1 cellular context compared by ENCODE assay signal in the genomic region with DNA sequence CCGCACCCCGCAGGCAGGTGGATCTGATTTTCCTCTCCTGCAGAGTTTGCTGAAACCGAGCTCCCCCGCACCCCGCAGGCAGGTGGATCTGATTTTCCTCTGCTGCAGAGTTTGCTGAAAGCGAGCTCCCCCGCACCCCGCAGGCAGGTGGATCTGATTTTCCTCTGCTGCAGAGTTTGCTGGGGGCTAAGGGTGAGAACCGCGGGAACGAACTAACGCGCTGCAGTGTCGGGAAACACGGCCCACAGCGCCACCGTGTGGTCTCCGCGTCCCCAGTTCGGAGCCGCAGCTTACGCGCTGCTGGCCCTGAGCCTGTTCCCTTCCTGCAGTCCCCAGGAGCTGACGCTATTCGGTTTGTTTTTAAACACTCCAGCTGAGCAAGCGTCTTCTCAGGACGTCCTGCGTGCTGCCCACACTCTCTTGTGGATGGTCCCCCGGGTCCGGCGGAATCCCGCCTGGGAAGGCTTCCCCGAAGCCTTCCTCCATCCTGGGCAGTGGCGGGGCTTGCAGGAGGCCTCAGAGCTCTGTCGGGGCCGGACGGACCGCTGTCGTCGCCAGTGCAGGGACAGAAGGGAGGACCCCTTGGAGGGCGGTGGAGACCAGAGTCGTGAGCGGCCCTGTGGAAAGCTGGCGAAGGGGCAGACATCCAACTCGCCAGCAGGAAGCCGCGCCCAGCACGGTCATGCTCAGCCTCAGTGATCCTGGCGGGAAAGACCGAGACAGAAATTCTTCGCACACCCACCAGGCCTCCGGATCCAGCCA.
TF ChIP-seq lines count a peak whose summit lies in the region.

No MANE protein-coding gene starts in this region.

TF ChIP-seq in HepG2, 621 proteins besides CTCF, POLR2A, EP300 and RAD21 (continued from another document):
- TF ChIP-seq MBNL3 (CRISPR knock-in tag; conservative IDR thresholded peaks at IDR 0.05) (no peak), ZNF205 (CRISPR knock-in tag; IDR thresholded peaks at IDR 0.05) (no peak), ZNF629 (CRISPR knock-in tag; conservative IDR thresholded peaks at IDR 0.05) (no peak), NR2F2 (IDR thresholded peaks at IDR 0.05; ENCODE audit: borderline replicate concordance, low read depth) (no peak), NFKBIZ (CRISPR knock-in tag; IDR thresholded peaks at IDR 0.05) (no peak), ZNF44 (CRISPR knock-in tag; IDR thresholded peaks at IDR 0.05) (no peak), NFYC (CRISPR knock-in tag; IDR thresholded peaks at IDR 0.05) (no peak), SP5 (CRISPR knock-in tag; IDR thresholded peaks at IDR 0.05; ENCODE audit: borderline replicate concordance, low read depth) (no peak), ZNF773 (CRISPR knock-in tag; IDR thresholded peaks at IDR 0.05; ENCODE audit: borderline replicate concordance) (no peak), KDM4B (CRISPR knock-in tag; IDR thresholded peaks at IDR 0.05) (no peak), ZNF790 (CRISPR knock-in tag; IDR thresholded peaks at IDR 0.05; ENCODE audit: borderline replicate concordance) (no peak), ERF (CRISPR knock-in tag; IDR thresholded peaks at IDR 0.05) (no peak)
- TF ChIP-seq, protein P1, sequence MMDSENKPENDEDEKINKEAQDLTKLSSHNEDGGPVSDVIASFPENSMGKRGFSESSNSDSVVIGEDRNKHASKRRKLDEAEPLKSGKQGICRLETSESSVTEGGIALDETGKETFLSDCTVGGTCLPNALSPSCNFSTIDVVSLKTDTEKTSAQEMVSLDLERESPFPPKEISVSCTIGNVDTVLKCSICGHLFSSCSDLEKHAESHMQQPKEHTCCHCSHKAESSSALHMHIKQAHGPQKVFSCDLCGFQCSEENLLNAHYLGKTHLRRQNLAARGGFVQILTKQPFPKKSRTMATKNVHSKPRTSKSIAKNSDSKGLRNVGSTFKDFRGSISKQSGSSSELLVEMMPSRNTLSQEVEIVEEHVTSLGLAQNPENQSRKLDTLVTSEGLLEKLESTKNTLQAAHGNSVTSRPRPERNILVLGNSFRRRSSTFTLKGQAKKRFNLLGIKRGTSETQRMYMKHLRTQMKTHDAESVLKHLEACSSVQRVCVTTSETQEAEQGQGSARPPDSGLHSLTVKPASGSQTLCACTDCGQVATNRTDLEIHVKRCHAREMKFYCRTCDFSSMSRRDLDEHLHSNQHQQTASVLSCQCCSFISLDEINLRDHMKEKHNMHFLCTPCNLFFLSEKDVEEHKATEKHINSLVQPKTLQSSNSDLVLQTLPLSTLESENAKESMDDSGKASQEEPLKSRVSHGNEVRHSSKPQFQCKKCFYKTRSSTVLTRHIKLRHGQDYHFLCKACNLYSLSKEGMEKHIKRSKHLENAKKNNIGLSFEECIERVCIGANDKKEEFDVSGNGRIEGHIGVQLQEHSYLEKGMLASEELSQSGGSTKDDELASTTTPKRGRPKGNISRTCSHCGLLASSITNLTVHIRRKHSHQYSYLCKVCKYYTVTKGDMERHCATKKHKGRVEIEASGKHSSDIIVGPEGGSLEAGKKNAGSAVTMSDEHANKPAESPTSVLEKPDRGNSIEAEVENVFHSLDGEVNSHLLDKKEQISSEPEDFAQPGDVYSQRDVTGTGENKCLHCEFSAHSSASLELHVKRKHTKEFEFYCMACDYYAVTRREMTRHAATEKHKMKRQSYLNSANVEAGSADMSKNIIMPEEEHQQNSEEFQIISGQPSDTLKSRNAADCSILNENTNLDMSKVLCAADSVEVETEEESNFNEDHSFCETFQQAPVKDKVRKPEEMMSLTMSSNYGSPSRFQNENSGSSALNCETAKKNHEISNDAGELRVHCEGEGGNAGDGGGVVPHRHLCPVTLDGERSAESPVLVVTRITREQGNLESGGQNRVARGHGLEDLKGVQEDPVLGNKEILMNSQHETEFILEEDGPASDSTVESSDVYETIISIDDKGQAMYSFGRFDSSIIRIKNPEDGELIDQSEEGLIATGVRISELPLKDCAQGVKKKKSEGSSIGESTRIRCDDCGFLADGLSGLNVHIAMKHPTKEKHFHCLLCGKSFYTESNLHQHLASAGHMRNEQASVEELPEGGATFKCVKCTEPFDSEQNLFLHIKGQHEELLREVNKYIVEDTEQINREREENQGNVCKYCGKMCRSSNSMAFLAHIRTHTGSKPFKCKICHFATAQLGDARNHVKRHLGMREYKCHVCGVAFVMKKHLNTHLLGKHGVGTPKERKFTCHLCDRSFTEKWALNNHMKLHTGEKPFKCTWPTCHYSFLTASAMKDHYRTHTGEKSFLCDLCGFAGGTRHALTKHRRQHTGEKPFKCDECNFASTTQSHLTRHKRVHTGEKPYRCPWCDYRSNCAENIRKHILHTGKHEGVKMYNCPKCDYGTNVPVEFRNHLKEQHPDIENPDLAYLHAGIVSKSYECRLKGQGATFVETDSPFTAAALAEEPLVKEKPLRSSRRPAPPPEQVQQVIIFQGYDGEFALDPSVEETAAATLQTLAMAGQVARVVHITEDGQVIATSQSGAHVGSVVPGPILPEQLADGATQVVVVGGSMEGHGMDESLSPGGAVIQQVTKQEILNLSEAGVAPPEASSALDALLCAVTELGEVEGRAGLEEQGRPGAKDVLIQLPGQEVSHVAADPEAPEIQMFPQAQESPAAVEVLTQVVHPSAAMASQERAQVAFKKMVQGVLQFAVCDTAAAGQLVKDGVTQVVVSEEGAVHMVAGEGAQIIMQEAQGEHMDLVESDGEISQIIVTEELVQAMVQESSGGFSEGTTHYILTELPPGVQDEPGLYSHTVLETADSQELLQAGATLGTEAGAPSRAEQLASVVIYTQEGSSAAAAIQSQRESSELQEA (CRISPR knock-in tag; IDR thresholded peaks at IDR 0.05; ENCODE audit: not compliant biosample characterization) = no peak
- TF ChIP-seq, protein P2, sequence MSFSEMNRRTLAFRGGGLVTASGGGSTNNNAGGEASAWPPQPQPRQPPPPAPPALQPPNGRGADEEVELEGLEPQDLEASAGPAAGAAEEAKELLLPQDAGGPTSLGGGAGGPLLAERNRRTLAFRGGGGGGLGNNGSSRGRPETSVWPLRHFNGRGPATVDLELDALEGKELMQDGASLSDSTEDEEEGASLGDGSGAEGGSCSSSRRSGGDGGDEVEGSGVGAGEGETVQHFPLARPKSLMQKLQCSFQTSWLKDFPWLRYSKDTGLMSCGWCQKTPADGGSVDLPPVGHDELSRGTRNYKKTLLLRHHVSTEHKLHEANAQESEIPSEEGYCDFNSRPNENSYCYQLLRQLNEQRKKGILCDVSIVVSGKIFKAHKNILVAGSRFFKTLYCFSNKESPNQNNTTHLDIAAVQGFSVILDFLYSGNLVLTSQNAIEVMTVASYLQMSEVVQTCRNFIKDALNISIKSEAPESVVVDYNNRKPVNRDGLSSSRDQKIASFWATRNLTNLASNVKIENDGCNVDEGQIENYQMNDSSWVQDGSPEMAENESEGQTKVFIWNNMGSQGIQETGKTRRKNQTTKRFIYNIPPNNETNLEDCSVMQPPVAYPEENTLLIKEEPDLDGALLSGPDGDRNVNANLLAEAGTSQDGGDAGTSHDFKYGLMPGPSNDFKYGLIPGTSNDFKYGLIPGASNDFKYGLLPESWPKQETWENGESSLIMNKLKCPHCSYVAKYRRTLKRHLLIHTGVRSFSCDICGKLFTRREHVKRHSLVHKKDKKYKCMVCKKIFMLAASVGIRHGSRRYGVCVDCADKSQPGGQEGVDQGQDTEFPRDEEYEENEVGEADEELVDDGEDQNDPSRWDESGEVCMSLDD (CRISPR knock-in tag; IDR thresholded peaks at IDR 0.05; ENCODE audit: borderline replicate concordance) = no peak
- TF ChIP-seq, protein P3, sequence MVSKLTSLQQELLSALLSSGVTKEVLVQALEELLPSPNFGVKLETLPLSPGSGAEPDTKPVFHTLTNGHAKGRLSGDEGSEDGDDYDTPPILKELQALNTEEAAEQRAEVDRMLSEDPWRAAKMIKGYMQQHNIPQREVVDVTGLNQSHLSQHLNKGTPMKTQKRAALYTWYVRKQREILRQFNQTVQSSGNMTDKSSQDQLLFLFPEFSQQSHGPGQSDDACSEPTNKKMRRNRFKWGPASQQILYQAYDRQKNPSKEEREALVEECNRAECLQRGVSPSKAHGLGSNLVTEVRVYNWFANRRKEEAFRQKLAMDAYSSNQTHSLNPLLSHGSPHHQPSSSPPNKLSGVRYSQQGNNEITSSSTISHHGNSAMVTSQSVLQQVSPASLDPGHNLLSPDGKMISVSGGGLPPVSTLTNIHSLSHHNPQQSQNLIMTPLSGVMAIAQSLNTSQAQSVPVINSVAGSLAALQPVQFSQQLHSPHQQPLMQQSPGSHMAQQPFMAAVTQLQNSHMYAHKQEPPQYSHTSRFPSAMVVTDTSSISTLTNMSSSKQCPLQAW (CRISPR knock-in tag; IDR thresholded peaks at IDR 0.05) = no peak
- TF ChIP-seq, protein P4, sequence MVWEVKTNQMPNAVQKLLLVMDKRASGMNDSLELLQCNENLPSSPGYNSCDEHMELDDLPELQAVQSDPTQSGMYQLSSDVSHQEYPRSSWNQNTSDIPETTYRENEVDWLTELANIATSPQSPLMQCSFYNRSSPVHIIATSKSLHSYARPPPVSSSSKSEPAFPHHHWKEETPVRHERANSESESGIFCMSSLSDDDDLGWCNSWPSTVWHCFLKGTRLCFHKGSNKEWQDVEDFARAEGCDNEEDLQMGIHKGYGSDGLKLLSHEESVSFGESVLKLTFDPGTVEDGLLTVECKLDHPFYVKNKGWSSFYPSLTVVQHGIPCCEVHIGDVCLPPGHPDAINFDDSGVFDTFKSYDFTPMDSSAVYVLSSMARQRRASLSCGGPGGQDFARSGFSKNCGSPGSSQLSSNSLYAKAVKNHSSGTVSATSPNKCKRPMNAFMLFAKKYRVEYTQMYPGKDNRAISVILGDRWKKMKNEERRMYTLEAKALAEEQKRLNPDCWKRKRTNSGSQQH (CRISPR knock-in tag; IDR thresholded peaks at IDR 0.05; ENCODE audit: low read depth) = no peak
- TF ChIP-seq, protein P5, sequence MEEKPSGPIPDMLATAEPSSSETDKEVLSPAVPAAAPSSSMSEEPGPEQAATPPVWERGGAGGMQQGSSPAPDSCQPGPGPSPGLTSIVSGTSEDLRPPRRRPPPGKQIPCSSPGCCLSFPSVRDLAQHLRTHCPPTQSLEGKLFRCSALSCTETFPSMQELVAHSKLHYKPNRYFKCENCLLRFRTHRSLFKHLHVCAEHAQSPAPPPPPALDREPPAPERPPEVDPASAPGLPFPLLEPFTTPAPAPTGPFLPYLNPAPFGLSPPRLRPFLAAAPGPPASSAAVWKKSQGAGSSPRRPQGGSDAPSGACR (CRISPR knock-in tag; IDR thresholded peaks at IDR 0.05) = no peak
- TF ChIP-seq, protein P6, sequence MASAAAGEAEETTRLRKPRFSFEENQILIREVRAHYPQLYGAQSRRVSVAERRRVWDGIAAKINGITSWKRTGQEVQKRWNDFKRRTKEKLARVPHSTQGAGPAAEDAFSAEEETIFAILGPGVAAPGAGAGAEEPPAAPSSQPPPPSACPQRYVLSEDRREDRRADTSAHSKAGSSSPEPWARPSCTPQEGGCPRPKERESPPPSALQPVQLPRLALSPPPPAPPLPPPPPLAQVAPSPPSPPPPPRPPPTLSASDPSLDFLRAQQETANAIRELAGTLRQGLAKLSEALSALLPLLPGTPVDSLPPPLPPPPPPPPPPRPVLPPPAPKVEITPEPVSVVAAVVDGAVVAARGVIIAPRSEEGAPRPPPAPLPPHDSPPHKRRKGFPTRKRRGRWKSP (CRISPR knock-in tag; IDR thresholded peaks at IDR 0.05) = no peak; the same call in 1 of the 2 replicates
- TF ChIP-seq, protein P7, sequence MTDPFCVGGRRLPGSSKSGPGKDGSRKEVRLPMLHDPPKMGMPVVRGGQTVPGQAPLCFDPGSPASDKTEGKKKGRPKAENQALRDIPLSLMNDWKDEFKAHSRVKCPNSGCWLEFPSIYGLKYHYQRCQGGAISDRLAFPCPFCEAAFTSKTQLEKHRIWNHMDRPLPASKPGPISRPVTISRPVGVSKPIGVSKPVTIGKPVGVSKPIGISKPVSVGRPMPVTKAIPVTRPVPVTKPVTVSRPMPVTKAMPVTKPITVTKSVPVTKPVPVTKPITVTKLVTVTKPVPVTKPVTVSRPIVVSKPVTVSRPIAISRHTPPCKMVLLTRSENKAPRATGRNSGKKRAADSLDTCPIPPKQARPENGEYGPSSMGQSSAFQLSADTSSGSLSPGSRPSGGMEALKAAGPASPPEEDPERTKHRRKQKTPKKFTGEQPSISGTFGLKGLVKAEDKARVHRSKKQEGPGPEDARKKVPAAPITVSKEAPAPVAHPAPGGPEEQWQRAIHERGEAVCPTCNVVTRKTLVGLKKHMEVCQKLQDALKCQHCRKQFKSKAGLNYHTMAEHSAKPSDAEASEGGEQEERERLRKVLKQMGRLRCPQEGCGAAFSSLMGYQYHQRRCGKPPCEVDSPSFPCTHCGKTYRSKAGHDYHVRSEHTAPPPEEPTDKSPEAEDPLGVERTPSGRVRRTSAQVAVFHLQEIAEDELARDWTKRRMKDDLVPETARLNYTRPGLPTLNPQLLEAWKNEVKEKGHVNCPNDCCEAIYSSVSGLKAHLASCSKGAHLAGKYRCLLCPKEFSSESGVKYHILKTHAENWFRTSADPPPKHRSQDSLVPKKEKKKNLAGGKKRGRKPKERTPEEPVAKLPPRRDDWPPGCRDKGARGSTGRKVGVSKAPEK (CRISPR knock-in tag; IDR thresholded peaks at IDR 0.05; ENCODE audit: borderline replicate concordance) = no peak
TF ChIP-seq in HepG2: peak in this region for 49.
